ENCODE assay signal across 14 cellular contexts in genomic region chr6:5550631-5551030, GRCh38.
DNase-seq lines count a peak whose midpoint lies in the region; ATAC-seq and TF ChIP-seq lines count a peak whose summit lies in the region.
"Had no signal": no experiment of that assay in that cellular context is flagged by ENCODE, and none has a peak within 500 bp of the region (broad histone marks: within the 10 kb centered on the region; RNA-seq: fewer than 3 reads in every experiment).

No MANE protein-coding gene starts in this region.

- in situ Hi-C loops in SK-MEL-5 (cut with HindIII; ENCODE audit: low pct_unique_long_range_greater_than_20kb, low sequenced_read_pairs), result no loop called here

- H2BK120ac ChIP-seq in trophoblast cell (ENCODE audit: insufficient read depth, low read length, poor library complexity), result no peak overlapping the region

- no peaks in the 10 kb centered on the region for H3K27me3 Mint-ChIP-seq in activated T-cell treated with anti-CD3 and anti-CD28 coated beads, Interleukin-2, amount 50 U/mL, for 24 hours
- H3K27me3 Mint-ChIP-seq: CD4-positive, alpha-beta T cell had no signal

- H3K14ac ChIP-seq in trophoblast cell (ENCODE audit: low read length), result no peak overlapping the region

- peaks cover 0 to 4% of the 10 kb centered on the region in 2 experiments for H3K36me3 ChIP-seq in trophoblast cell (ENCODE audit: control insufficient read depth in 1 of 2, insufficient read depth in 2 of 2, low read length in 2 of 2)
- H3K36me3 ChIP-seq: HAP-1 had no signal

- no peak overlapping the region for H3K27ac Mint-ChIP-seq in activated T-cell treated with anti-CD3 and anti-CD28 coated beads, Interleukin-2, amount 50 U/mL, for 24 hours
- H3K27ac Mint-ChIP-seq: CD4-positive, alpha-beta T cell had no signal

- peak; percentile 35 for DNase-seq in ELR (ENCODE audit: low read depth)
- peak; percentile 98 for DNase-seq in SK-MEL-5 (ENCODE audit: low read depth, low spot score)
- peak; percentile 86 to 93 for DNase-seq in trophoblast cell
- DNase-seq in activated T-cell treated with anti-CD3 and anti-CD28 coated beads, Interleukin-2, amount 50 U/mL, for 24 hours, result no peak
- DNase-seq in cerebellar nuclear complex (lab: John Stamatoyannopoulos, UW), result no peak
- DNase-seq: AML-193; CD4-positive, alpha-beta T cell; DMS79 treated with DMSO at 0.1 percent for 48 hours had no signal

- no peak overlapping the region for H2BK12ac ChIP-seq in trophoblast cell (ENCODE audit: low read length)

- H3K4me3 Mint-ChIP-seq in activated T-cell treated with anti-CD3 and anti-CD28 coated beads, Interleukin-2, amount 50 U/mL, for 24 hours, result no peak overlapping the region
- H3K4me3 Mint-ChIP-seq: CD4-positive, alpha-beta T cell had no signal

- H4K12ac ChIP-seq in trophoblast cell (ENCODE audit: low read depth, low read length), result no peak overlapping the region

- whole genome bisulfite sequencing in trophoblast cell (ENCODE audit: extremely low coverage, insufficient coverage, insufficient read length), result no CpG with 5 or more reads among the region's 1 CpG

- H2AK5ac ChIP-seq in trophoblast cell (ENCODE audit: low read length), result no peak overlapping the region

- no peak overlapping the region for H4K8ac ChIP-seq in trophoblast cell (ENCODE audit: low read depth, low read length)

- no peak overlapping the region for H3K27ac ChIP-seq in trophoblast cell (ENCODE audit: low read depth, low read length)
- H3K27ac ChIP-seq: C4-2B, HL-60 had no signal

- peaks cover 0 to 6% of the 10 kb centered on the region in 2 experiments for H3K4me1 ChIP-seq in trophoblast cell (ENCODE audit: control insufficient read depth in 1 of 2, insufficient read depth in 2 of 2, low read length in 2 of 2)
- H3K4me1 ChIP-seq: HAP-1 had no signal

- H3K18ac ChIP-seq in trophoblast cell (ENCODE audit: low read length), result no peak overlapping the region

- H2AFZ ChIP-seq in trophoblast cell (ENCODE audit: insufficient read depth, low read length, poor library complexity), result no peak overlapping the region

- no peak overlapping the region for H3K23ac ChIP-seq in trophoblast cell (ENCODE audit: low read length)

- H3K4ac ChIP-seq in trophoblast cell (ENCODE audit: low read depth, low read length), result no peak overlapping the region

- H3K4me1 Mint-ChIP-seq in activated T-cell treated with anti-CD3 and anti-CD28 coated beads, Interleukin-2, amount 50 U/mL, for 24 hours (ENCODE audit: low read depth), result peaks cover 3% of the 10 kb centered on the region

- H3K36me3 Mint-ChIP-seq in activated T-cell treated with anti-CD3 and anti-CD28 coated beads, Interleukin-2, amount 50 U/mL, for 24 hours (ENCODE audit: low read depth), result peaks cover 50% of the 10 kb centered on the region

- no peak overlapping the region for H3K4me2 ChIP-seq in trophoblast cell (ENCODE audit: low read length)

- no peak overlapping the region for H4K91ac ChIP-seq in trophoblast cell (ENCODE audit: low read depth, low read length)

- no peaks in the 10 kb centered on the region for H3K27me3 ChIP-seq in trophoblast cell (ENCODE audit: insufficient read depth, low read length)

- H3K79me1 ChIP-seq in trophoblast cell (ENCODE audit: low read length), result no peaks in the 10 kb centered on the region

- no peak overlapping the region for H3K9ac ChIP-seq in trophoblast cell (ENCODE audit: low read length)

- no peak overlapping the region for H2BK5ac ChIP-seq in trophoblast cell (ENCODE audit: low read depth, low read length, poor library complexity)

- no peak overlapping the region for H3K4me3 ChIP-seq in trophoblast cell (ENCODE audit: low read depth, low read length)
- H3K4me3 ChIP-seq: GM12878, HAP-1 had no signal

- ATAC-seq in esophagus mucosa, result peak; percentile 47
- no peak for ATAC-seq in GM18505 (IDR thresholded peaks at IDR 0.05; ENCODE audit: unreplicated experiment)
- ATAC-seq: GM12878 had no signal

- no peaks in the 10 kb centered on the region for H3K79me2 ChIP-seq in trophoblast cell (ENCODE audit: control insufficient read depth, insufficient read depth, low read length, poor library complexity)

- H3K9me3 Mint-ChIP-seq in activated T-cell treated with anti-CD3 and anti-CD28 coated beads, Interleukin-2, amount 50 U/mL, for 24 hours, result peaks cover 16% of the 10 kb centered on the region

- no peak for TF ChIP-seq POLR2A in GM18505 (IDR thresholded peaks at IDR 0.05; ENCODE audit: borderline replicate concordance, extremely low read depth, insufficient read depth, insufficient read length)

- peaks cover 3% of the 10 kb centered on the region for H3K9me3 ChIP-seq in trophoblast cell (ENCODE audit: insufficient read depth, low read depth, low read length)

Comparison
In these comparisons a context has a peak if more than half of its experiments do, and no peak if none do; other contexts are left out.
1. DNase-seq: peak in ELR (single experiment), SK-MEL-5 (single experiment) and trophoblast cell (2 of 2); none in activated T-cell treated with anti-CD3 and anti-CD28 coated beads, Interleukin-2, amount 50 U/mL, for 24 hours (single experiment) and cerebellar nuclear complex (0 of 2).